Comparison of ENCODE assay signal across 13 cellular contexts in genomic region chr3:294096-294495, GRCh38.
"Had no signal": no experiment of that assay in that cellular context is flagged by ENCODE, and none has a peak within 500 bp of the region (broad histone marks: within the 10 kb centered on the region; RNA-seq: fewer than 3 reads in every experiment).

No MANE protein-coding gene starts in this region.

- H3K4me3 ChIP-seq: body of pancreas, gastroesophageal sphincter, mucosa of descending colon, pancreas had no signal

- ATAC-seq: body of pancreas; gastroesophageal sphincter; mucosa of descending colon; naive thymus-derived CD4-positive, alpha-beta T cell; pancreas; stimulated activated naive CD8-positive, alpha-beta T cell treated with anti-CD3 and anti-CD28 coated beads, Interleukin-15, amount 100 ng/mL, for 72 hours had no signal

- H3K27me3 ChIP-seq: body of pancreas, gastroesophageal sphincter had no signal

- H3K27ac ChIP-seq: body of pancreas, gastroesophageal sphincter, pancreas had no signal

- H3K9me3 ChIP-seq: body of pancreas, gastroesophageal sphincter, mucosa of descending colon, pancreas had no signal

- H3K36me3 ChIP-seq: gastroesophageal sphincter, pancreas had no signal

- DNase-seq: activated CD4-positive, alpha-beta T cell treated with anti-CD3 and anti-CD28 coated beads, Interleukin-2, amount 10 ng/mL, durations not matched to agents 7 days and 5 days; activated CD8-positive, alpha-beta memory T cell treated with anti-CD3 and anti-CD28 coated beads for 24 hours; activated naive CD8-positive, alpha-beta T cell treated with anti-CD3 and anti-CD28 coated beads for 36 hours; amygdala; body of pancreas; cerebellar nuclear complex; effector memory CD4-positive, alpha-beta T cell; mucosa of descending colon; naive thymus-derived CD4-positive, alpha-beta T cell; pancreas; stimulated activated CD4-positive, alpha-beta T cell treated with anti-CD3 and anti-CD28 coated beads, Interleukin-1b, Interleukin-23, amount 100 ng/mL, for 48 hours; stimulated activated naive CD8-positive, alpha-beta T cell treated with anti-CD3 and anti-CD28 coated beads, Interleukin-15, amount 100 ng/mL, for 72 hours had no signal

- H3K4me1 ChIP-seq: body of pancreas, gastroesophageal sphincter, pancreas had no signal
